ENCODE assay signal across 2 cellular contexts in the genomic region with DNA sequence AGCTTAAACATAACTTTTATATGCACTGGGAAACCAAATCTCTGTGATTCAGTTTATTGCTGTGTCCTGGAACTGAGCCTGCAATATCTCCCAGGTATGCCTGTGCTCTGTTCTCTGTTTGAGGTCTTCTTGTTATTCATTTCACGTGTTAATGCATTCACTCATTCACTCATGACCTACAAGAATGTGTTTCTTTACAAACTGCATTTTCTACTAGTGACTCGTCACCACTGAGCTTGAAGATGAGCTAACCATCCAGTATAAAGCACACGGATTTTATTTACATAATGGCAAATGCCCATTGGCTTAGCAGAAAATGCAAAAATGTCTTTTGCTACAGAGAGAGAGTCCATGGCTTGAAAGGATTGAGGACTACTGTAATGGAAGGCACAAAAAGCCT.
A peak's percentile ranks its signal among the peaks of the same experiment; 100 is the strongest.
TF ChIP-seq lines count a peak whose summit lies in the region.

No MANE protein-coding gene starts in this region.

TF ChIP-seq in GM23338, 12 proteins besides CTCF, POLR2A, EP300 and RAD21 (continued from another document):
- TF ChIP-seq, protein P1, sequence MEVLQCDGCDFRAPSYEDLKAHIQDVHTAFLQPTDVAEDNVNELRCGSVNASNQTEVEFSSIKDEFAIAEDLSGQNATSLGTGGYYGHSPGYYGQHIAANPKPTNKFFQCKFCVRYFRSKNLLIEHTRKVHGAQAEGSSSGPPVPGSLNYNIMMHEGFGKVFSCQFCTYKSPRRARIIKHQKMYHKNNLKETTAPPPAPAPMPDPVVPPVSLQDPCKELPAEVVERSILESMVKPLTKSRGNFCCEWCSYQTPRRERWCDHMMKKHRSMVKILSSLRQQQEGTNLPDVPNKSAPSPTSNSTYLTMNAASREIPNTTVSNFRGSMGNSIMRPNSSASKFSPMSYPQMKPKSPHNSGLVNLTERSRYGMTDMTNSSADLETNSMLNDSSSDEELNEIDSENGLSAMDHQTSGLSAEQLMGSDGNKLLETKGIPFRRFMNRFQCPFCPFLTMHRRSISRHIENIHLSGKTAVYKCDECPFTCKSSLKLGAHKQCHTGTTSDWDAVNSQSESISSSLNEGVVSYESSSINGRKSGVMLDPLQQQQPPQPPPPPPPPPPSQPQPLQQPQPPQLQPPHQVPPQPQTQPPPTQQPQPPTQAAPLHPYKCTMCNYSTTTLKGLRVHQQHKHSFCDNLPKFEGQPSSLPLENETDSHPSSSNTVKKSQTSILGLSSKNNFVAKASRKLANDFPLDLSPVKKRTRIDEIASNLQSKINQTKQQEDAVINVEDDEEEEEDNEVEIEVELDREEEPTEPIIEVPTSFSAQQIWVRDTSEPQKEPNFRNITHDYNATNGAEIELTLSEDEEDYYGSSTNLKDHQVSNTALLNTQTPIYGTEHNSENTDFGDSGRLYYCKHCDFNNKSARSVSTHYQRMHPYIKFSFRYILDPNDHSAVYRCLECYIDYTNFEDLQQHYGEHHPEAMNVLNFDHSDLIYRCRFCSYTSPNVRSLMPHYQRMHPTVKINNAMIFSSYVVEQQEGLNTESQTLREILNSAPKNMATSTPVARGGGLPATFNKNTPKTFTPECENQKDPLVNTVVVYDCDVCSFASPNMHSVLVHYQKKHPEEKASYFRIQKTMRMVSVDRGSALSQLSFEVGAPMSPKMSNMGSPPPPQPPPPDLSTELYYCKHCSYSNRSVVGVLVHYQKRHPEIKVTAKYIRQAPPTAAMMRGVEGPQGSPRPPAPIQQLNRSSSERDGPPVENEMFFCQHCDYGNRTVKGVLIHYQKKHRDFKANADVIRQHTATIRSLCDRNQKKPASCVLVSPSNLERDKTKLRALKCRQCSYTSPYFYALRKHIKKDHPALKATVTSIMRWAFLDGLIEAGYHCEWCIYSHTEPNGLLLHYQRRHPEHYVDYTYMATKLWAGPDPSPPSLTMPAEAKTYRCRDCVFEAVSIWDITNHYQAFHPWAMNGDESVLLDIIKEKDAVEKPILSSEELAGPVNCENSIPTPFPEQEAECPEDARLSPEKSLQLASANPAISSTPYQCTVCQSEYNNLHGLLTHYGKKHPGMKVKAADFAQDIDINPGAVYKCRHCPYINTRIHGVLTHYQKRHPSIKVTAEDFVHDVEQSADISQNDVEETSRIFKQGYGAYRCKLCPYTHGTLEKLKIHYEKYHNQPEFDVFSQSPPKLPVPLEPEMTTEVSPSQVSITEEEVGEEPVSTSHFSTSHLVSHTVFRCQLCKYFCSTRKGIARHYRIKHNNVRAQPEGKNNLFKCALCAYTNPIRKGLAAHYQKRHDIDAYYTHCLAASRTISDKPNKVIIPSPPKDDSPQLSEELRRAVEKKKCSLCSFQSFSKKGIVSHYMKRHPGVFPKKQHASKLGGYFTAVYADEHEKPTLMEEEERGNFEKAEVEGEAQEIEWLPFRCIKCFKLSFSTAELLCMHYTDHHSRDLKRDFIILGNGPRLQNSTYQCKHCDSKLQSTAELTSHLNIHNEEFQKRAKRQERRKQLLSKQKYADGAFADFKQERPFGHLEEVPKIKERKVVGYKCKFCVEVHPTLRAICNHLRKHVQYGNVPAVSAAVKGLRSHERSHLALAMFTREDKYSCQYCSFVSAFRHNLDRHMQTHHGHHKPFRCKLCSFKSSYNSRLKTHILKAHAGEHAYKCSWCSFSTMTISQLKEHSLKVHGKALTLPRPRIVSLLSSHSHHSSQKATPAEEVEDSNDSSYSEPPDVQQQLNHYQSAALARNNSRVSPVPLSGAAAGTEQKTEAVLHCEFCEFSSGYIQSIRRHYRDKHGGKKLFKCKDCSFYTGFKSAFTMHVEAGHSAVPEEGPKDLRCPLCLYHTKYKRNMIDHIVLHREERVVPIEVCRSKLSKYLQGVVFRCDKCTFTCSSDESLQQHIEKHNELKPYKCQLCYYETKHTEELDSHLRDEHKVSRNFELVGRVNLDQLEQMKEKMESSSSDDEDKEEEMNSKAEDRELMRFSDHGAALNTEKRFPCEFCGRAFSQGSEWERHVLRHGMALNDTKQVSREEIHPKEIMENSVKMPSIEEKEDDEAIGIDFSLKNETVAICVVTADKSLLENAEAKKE (CRISPR knock-in tag; IDR thresholded peaks at IDR 0.05), result no peak
- no peak for TF ChIP-seq ZNF114 (CRISPR knock-in tag; IDR thresholded peaks at IDR 0.05)
- TF ChIP-seq NANOG (IDR thresholded peaks at IDR 0.05; ENCODE audit: borderline replicate concordance), result no peak
- TF ChIP-seq EZH2phosphoT487 (IDR thresholded peaks at IDR 0.05; ENCODE audit: unreplicated experiment), result no peak
- TF ChIP-seq, protein P2, sequence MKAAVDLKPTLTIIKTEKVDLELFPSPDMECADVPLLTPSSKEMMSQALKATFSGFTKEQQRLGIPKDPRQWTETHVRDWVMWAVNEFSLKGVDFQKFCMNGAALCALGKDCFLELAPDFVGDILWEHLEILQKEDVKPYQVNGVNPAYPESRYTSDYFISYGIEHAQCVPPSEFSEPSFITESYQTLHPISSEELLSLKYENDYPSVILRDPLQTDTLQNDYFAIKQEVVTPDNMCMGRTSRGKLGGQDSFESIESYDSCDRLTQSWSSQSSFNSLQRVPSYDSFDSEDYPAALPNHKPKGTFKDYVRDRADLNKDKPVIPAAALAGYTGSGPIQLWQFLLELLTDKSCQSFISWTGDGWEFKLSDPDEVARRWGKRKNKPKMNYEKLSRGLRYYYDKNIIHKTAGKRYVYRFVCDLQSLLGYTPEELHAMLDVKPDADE (IDR thresholded peaks at IDR 0.05), result no peak
- TF ChIP-seq STAT1 (IDR thresholded peaks at IDR 0.05; ENCODE audit: unreplicated experiment), result no peak
- TF ChIP-seq POLR2AphosphoS5 (IDR thresholded peaks at IDR 0.05; ENCODE audit: low read depth), result no peak
- TF ChIP-seq, protein P3, sequence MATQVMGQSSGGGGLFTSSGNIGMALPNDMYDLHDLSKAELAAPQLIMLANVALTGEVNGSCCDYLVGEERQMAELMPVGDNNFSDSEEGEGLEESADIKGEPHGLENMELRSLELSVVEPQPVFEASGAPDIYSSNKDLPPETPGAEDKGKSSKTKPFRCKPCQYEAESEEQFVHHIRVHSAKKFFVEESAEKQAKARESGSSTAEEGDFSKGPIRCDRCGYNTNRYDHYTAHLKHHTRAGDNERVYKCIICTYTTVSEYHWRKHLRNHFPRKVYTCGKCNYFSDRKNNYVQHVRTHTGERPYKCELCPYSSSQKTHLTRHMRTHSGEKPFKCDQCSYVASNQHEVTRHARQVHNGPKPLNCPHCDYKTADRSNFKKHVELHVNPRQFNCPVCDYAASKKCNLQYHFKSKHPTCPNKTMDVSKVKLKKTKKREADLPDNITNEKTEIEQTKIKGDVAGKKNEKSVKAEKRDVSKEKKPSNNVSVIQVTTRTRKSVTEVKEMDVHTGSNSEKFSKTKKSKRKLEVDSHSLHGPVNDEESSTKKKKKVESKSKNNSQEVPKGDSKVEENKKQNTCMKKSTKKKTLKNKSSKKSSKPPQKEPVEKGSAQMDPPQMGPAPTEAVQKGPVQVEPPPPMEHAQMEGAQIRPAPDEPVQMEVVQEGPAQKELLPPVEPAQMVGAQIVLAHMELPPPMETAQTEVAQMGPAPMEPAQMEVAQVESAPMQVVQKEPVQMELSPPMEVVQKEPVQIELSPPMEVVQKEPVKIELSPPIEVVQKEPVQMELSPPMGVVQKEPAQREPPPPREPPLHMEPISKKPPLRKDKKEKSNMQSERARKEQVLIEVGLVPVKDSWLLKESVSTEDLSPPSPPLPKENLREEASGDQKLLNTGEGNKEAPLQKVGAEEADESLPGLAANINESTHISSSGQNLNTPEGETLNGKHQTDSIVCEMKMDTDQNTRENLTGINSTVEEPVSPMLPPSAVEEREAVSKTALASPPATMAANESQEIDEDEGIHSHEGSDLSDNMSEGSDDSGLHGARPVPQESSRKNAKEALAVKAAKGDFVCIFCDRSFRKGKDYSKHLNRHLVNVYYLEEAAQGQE (IDR thresholded peaks at IDR 0.05; ENCODE audit: unreplicated experiment), result no peak
- TF ChIP-seq EZH2 (IDR thresholded peaks at IDR 0.05; ENCODE audit: low read depth, unreplicated experiment), result no peak

TF ChIP-seq in SK-N-SH, 30 proteins besides CTCF, POLR2A, EP300 and RAD21 (continued from another document):
- TF ChIP-seq, protein P3 (IDR thresholded peaks at IDR 0.05; ENCODE audit: low read depth, low read length), result no peak
- TF ChIP-seq FOSL2 (IDR thresholded peaks at IDR 0.05; ENCODE audit: borderline replicate concordance, low read depth) (peak; percentile 57), TAF1 (IDR thresholded peaks at IDR 0.05; ENCODE audit: borderline replicate concordance, low read depth, low read length) (no peak), RXRA (IDR thresholded peaks at IDR 0.05; ENCODE audit: borderline replicate concordance, low read depth) (no peak), MXI1 (IDR thresholded peaks at IDR 0.05; ENCODE audit: low read depth, low read length) (no peak), YY1 (IDR thresholded peaks at IDR 0.05; ENCODE audit: low read depth) (no peak), CHD2 (IDR thresholded peaks at IDR 0.05; ENCODE audit: low read length, partially characterized antibody) (no peak), SMC3 (IDR thresholded peaks at IDR 0.05; ENCODE audit: low read depth, low read length) (no peak), EZH2phosphoT487 (IDR thresholded peaks at IDR 0.05; ENCODE audit: borderline replicate concordance, low read depth) (no peak), NRF1 (IDR thresholded peaks at IDR 0.05; ENCODE audit: low read depth, low read length) (no peak), NFIC (IDR thresholded peaks at IDR 0.05; ENCODE audit: borderline replicate concordance) (no peak), TCF12 (IDR thresholded peaks at IDR 0.05) (peak; percentile 70), RFX5 (IDR thresholded peaks at IDR 0.05; ENCODE audit: low read length) (no peak), TEAD4 (IDR thresholded peaks at IDR 0.05; ENCODE audit: borderline replicate concordance, insufficient read depth) (peak; percentile 51; the same call in 1 of the 2 replicates), FOXM1 (IDR thresholded peaks at IDR 0.05; ENCODE audit: low read depth) (no peak), GABPA (IDR thresholded peaks at IDR 0.05; ENCODE audit: low read depth) (no peak), FOXJ3 (CRISPR knock-in tag; IDR thresholded peaks at IDR 0.05) (no peak), RCOR1 (IDR thresholded peaks at IDR 0.05; ENCODE audit: low read length) (no peak), JUND (IDR thresholded peaks at IDR 0.05) (peak; percentile 47), ELF1 (IDR thresholded peaks at IDR 0.05) (no peak)
- TF ChIP-seq, protein P4, sequence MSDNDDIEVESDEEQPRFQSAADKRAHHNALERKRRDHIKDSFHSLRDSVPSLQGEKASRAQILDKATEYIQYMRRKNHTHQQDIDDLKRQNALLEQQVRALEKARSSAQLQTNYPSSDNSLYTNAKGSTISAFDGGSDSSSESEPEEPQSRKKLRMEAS (IDR thresholded peaks at IDR 0.05; ENCODE audit: low read depth), result peak; percentile 44; the same call in 1 of the 2 replicates
- TF ChIP-seq, protein P5, sequence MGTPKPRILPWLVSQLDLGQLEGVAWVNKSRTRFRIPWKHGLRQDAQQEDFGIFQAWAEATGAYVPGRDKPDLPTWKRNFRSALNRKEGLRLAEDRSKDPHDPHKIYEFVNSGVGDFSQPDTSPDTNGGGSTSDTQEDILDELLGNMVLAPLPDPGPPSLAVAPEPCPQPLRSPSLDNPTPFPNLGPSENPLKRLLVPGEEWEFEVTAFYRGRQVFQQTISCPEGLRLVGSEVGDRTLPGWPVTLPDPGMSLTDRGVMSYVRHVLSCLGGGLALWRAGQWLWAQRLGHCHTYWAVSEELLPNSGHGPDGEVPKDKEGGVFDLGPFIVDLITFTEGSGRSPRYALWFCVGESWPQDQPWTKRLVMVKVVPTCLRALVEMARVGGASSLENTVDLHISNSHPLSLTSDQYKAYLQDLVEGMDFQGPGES (IDR thresholded peaks at IDR 0.05; ENCODE audit: low read depth, low read length), result no peak
- TF ChIP-seq, protein P6, sequence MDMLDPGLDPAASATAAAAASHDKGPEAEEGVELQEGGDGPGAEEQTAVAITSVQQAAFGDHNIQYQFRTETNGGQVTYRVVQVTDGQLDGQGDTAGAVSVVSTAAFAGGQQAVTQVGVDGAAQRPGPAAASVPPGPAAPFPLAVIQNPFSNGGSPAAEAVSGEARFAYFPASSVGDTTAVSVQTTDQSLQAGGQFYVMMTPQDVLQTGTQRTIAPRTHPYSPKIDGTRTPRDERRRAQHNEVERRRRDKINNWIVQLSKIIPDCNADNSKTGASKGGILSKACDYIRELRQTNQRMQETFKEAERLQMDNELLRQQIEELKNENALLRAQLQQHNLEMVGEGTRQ (IDR thresholded peaks at IDR 0.05; ENCODE audit: borderline replicate concordance, low read depth, low read length), result no peak
- TF ChIP-seq, protein P7, sequence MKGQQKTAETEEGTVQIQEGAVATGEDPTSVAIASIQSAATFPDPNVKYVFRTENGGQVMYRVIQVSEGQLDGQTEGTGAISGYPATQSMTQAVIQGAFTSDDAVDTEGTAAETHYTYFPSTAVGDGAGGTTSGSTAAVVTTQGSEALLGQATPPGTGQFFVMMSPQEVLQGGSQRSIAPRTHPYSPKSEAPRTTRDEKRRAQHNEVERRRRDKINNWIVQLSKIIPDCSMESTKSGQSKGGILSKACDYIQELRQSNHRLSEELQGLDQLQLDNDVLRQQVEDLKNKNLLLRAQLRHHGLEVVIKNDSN (IDR thresholded peaks at IDR 0.05; ENCODE audit: borderline replicate concordance, low read depth), result no peak
- TF ChIP-seq, protein P8, sequence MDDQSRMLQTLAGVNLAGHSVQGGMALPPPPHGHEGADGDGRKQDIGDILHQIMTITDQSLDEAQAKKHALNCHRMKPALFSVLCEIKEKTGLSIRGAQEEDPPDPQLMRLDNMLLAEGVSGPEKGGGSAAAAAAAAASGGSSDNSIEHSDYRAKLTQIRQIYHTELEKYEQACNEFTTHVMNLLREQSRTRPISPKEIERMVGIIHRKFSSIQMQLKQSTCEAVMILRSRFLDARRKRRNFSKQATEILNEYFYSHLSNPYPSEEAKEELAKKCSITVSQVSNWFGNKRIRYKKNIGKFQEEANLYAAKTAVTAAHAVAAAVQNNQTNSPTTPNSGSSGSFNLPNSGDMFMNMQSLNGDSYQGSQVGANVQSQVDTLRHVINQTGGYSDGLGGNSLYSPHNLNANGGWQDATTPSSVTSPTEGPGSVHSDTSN (IDR thresholded peaks at IDR 0.05), result 0 out of 2 replicates have a peak, but pooled peaks have one; percentile 34
